Comparison of ENCODE assay signal across 1 cellular context in genomic region chr16:1295465-1295864, GRCh38.
TF ChIP-seq lines count a peak whose summit lies in the region.

No MANE protein-coding gene starts in this region.

TF ChIP-seq in GM23338, 12 proteins besides CTCF, POLR2A, EP300 and RAD21:
- no peak for TF ChIP-seq NANOG (IDR thresholded peaks at IDR 0.05; ENCODE audit: borderline replicate concordance)
- TF ChIP-seq ZNF331 (CRISPR knock-in tag; IDR thresholded peaks at IDR 0.05; ENCODE audit: low read depth): no peak
- no peak for TF ChIP-seq JUNB (IDR thresholded peaks at IDR 0.05; ENCODE audit: unreplicated experiment)
- TF ChIP-seq, protein P1, sequence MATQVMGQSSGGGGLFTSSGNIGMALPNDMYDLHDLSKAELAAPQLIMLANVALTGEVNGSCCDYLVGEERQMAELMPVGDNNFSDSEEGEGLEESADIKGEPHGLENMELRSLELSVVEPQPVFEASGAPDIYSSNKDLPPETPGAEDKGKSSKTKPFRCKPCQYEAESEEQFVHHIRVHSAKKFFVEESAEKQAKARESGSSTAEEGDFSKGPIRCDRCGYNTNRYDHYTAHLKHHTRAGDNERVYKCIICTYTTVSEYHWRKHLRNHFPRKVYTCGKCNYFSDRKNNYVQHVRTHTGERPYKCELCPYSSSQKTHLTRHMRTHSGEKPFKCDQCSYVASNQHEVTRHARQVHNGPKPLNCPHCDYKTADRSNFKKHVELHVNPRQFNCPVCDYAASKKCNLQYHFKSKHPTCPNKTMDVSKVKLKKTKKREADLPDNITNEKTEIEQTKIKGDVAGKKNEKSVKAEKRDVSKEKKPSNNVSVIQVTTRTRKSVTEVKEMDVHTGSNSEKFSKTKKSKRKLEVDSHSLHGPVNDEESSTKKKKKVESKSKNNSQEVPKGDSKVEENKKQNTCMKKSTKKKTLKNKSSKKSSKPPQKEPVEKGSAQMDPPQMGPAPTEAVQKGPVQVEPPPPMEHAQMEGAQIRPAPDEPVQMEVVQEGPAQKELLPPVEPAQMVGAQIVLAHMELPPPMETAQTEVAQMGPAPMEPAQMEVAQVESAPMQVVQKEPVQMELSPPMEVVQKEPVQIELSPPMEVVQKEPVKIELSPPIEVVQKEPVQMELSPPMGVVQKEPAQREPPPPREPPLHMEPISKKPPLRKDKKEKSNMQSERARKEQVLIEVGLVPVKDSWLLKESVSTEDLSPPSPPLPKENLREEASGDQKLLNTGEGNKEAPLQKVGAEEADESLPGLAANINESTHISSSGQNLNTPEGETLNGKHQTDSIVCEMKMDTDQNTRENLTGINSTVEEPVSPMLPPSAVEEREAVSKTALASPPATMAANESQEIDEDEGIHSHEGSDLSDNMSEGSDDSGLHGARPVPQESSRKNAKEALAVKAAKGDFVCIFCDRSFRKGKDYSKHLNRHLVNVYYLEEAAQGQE (IDR thresholded peaks at IDR 0.05; ENCODE audit: unreplicated experiment): no peak
- TF ChIP-seq, protein P2, sequence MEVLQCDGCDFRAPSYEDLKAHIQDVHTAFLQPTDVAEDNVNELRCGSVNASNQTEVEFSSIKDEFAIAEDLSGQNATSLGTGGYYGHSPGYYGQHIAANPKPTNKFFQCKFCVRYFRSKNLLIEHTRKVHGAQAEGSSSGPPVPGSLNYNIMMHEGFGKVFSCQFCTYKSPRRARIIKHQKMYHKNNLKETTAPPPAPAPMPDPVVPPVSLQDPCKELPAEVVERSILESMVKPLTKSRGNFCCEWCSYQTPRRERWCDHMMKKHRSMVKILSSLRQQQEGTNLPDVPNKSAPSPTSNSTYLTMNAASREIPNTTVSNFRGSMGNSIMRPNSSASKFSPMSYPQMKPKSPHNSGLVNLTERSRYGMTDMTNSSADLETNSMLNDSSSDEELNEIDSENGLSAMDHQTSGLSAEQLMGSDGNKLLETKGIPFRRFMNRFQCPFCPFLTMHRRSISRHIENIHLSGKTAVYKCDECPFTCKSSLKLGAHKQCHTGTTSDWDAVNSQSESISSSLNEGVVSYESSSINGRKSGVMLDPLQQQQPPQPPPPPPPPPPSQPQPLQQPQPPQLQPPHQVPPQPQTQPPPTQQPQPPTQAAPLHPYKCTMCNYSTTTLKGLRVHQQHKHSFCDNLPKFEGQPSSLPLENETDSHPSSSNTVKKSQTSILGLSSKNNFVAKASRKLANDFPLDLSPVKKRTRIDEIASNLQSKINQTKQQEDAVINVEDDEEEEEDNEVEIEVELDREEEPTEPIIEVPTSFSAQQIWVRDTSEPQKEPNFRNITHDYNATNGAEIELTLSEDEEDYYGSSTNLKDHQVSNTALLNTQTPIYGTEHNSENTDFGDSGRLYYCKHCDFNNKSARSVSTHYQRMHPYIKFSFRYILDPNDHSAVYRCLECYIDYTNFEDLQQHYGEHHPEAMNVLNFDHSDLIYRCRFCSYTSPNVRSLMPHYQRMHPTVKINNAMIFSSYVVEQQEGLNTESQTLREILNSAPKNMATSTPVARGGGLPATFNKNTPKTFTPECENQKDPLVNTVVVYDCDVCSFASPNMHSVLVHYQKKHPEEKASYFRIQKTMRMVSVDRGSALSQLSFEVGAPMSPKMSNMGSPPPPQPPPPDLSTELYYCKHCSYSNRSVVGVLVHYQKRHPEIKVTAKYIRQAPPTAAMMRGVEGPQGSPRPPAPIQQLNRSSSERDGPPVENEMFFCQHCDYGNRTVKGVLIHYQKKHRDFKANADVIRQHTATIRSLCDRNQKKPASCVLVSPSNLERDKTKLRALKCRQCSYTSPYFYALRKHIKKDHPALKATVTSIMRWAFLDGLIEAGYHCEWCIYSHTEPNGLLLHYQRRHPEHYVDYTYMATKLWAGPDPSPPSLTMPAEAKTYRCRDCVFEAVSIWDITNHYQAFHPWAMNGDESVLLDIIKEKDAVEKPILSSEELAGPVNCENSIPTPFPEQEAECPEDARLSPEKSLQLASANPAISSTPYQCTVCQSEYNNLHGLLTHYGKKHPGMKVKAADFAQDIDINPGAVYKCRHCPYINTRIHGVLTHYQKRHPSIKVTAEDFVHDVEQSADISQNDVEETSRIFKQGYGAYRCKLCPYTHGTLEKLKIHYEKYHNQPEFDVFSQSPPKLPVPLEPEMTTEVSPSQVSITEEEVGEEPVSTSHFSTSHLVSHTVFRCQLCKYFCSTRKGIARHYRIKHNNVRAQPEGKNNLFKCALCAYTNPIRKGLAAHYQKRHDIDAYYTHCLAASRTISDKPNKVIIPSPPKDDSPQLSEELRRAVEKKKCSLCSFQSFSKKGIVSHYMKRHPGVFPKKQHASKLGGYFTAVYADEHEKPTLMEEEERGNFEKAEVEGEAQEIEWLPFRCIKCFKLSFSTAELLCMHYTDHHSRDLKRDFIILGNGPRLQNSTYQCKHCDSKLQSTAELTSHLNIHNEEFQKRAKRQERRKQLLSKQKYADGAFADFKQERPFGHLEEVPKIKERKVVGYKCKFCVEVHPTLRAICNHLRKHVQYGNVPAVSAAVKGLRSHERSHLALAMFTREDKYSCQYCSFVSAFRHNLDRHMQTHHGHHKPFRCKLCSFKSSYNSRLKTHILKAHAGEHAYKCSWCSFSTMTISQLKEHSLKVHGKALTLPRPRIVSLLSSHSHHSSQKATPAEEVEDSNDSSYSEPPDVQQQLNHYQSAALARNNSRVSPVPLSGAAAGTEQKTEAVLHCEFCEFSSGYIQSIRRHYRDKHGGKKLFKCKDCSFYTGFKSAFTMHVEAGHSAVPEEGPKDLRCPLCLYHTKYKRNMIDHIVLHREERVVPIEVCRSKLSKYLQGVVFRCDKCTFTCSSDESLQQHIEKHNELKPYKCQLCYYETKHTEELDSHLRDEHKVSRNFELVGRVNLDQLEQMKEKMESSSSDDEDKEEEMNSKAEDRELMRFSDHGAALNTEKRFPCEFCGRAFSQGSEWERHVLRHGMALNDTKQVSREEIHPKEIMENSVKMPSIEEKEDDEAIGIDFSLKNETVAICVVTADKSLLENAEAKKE (CRISPR knock-in tag; IDR thresholded peaks at IDR 0.05): no peak
- TF ChIP-seq STAT1 (IDR thresholded peaks at IDR 0.05; ENCODE audit: unreplicated experiment): no peak
- no peak for TF ChIP-seq ZNF114 (CRISPR knock-in tag; IDR thresholded peaks at IDR 0.05)
- no peak for TF ChIP-seq ETS1 (IDR thresholded peaks at IDR 0.05)
- no peak for TF ChIP-seq EZH2 (IDR thresholded peaks at IDR 0.05; ENCODE audit: low read depth, unreplicated experiment)
- no peak for TF ChIP-seq EZH2phosphoT487 (IDR thresholded peaks at IDR 0.05; ENCODE audit: unreplicated experiment)
